ENCODE assay signal across 1 cellular context in genomic region chrX:109952050-109952449, GRCh38.
TF ChIP-seq lines count a peak whose summit lies in the region.

No MANE protein-coding gene starts in this region.

TF ChIP-seq in K562, 482 proteins besides CTCF, POLR2A, EP300 and RAD21 (continued from another document):
- TF ChIP-seq, protein P1, sequence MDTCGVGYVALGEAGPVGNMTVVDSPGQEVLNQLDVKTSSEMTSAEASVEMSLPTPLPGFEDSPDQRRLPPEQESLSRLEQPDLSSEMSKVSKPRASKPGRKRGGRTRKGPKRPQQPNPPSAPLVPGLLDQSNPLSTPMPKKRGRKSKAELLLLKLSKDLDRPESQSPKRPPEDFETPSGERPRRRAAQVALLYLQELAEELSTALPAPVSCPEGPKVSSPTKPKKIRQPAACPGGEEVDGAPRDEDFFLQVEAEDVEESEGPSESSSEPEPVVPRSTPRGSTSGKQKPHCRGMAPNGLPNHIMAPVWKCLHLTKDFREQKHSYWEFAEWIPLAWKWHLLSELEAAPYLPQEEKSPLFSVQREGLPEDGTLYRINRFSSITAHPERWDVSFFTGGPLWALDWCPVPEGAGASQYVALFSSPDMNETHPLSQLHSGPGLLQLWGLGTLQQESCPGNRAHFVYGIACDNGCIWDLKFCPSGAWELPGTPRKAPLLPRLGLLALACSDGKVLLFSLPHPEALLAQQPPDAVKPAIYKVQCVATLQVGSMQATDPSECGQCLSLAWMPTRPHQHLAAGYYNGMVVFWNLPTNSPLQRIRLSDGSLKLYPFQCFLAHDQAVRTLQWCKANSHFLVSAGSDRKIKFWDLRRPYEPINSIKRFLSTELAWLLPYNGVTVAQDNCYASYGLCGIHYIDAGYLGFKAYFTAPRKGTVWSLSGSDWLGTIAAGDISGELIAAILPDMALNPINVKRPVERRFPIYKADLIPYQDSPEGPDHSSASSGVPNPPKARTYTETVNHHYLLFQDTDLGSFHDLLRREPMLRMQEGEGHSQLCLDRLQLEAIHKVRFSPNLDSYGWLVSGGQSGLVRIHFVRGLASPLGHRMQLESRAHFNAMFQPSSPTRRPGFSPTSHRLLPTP (IDR thresholded peaks at IDR 0.05; ENCODE audit: borderline replicate concordance, extremely low read depth, insufficient read length) = no peak
- no peak for TF ChIP-seq ZNF12 (CRISPR knock-in tag; IDR thresholded peaks at IDR 0.05)
- no peak for TF ChIP-seq ZNF592 (IDR thresholded peaks at IDR 0.05)
- no peak for TF ChIP-seq KDM4B (IDR thresholded peaks at IDR 0.05; ENCODE audit: borderline replicate concordance in 2 of 2, low read depth in 1 of 2)
- TF ChIP-seq HINFP (tag; conservative IDR thresholded peaks at IDR 0.05; ENCODE audit: low read depth) = no peak
- no peak for TF ChIP-seq CHAMP1 (IDR thresholded peaks at IDR 0.05)
- no peak for TF ChIP-seq SIN3A (IDR thresholded peaks at IDR 0.05; ENCODE audit: borderline replicate concordance in 2 of 2, control insufficient read depth in 1 of 2, low read depth in 2 of 2, low read length in 2 of 2)
